ENCODE assay signal across 18 cellular contexts in genomic region chr9:8876303-8876702, GRCh38.
DNase-seq lines count a peak whose midpoint lies in the region; ATAC-seq and FAIRE-seq lines count a peak whose summit lies in the region.
"Had no signal": no experiment of that assay in that cellular context is flagged by ENCODE, and none has a peak within 500 bp of the region (broad histone marks: within the 10 kb centered on the region; RNA-seq: fewer than 3 reads in every experiment).

No MANE protein-coding gene starts in this region.

- no peaks in the 10 kb centered on the region for H3K36me3 ChIP-seq in HUES64 (ENCODE audit: insufficient read depth, low read length)

- WGBS in HUES64, result 75% methylated on average over 1 of the region's 2 CpGs

- FAIRE-seq in colon (lab: Jason Lieb, UNC), result peak; percentile 36
- FAIRE-seq: A204.1, GM12878, GM18507, HTR-8/SVneo had no signal

- peak overlapping the region; percentile 43; the same call in 1 of the 2 replicates for H3K27ac ChIP-seq in HUES64 (ENCODE audit: low read depth, low read length)

- H3K4me1 ChIP-seq in HUES64 (ENCODE audit: insufficient read depth, low read length), result peaks cover 15% of the 10 kb centered on the region

- intact Hi-C loops in left colon (cut with DNase I, micrococcal nuclease), result no loop called here

- H3K4me3 ChIP-seq in HUES64 (ENCODE audit: low read length), result no peak overlapping the region
- H3K4me3 ChIP-seq: GM12878 had no signal

- H3K9me3 ChIP-seq in HUES64 (ENCODE audit: insufficient read depth, low read depth, low read length), result no peaks in the 10 kb centered on the region

- H3K27me3 ChIP-seq in HUES64 (ENCODE audit: insufficient read depth, low read length), result no peaks in the 10 kb centered on the region

- DNase-seq in left colon, result no peak
- DNase-seq in activated CD8-positive, alpha-beta memory T cell treated with anti-CD3 and anti-CD28 coated beads for 24 hours, result no peak
- DNase-seq in left lobe of liver (ENCODE audit: low spot score), result no peak
- DNase-seq in epidermal melanocyte (ENCODE audit: insufficient read length, low spot score), result no peak
- DNase-seq: C1 segment of cervical spinal cord; Calu3; CD4-positive, alpha-beta T cell; DMS79; GOT3; HCEC 1CT; HFFc6 had no signal

- ATAC-seq in left colon (peak; percentile 68), GM21447 (IDR thresholded peaks at IDR 0.05; ENCODE audit: unreplicated experiment) (no peak), left lobe of liver (no peak)
- ATAC-seq: GM12878 had no signal

- no peak overlapping the region for H3K9ac ChIP-seq in HUES64 (ENCODE audit: low read depth, low read length)
